10 cellular contexts compared by ENCODE assay signal in the genomic region with DNA sequence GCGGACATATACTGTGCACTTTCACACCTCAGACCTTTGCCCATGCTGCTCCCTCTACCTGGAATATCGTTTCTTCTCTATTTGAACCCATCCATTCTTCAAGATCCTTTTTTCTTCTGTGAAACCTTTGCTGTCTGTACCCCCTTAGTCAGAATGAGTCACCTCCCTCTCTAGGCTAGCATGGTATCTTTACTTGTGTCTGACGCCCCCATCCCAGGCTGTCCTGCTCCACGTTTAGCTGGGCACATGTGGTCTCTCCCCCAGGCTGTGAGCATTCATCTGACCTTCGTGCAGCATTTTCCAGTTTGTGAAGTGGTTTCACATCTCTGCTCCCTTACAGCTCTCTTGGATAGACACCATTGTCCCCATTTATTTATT. TPM values are rescaled to one million over a fixed set of nuclear protein-coding genes. Genes with fewer than 3 reads are reported as not detected.
DNase-seq lines count a peak whose midpoint lies in the region; ATAC-seq and TF ChIP-seq lines count a peak whose summit lies in the region.
"Had no signal": no experiment of that assay in that cellular context is flagged by ENCODE, and none has a peak within 500 bp of the region (broad histone marks: within the 10 kb centered on the region; RNA-seq: fewer than 3 reads in every experiment).

No MANE protein-coding gene starts in this region.

- no peak overlapping the region for H3K27ac ChIP-seq in RWPE2 (ENCODE audit: poor library complexity, severe bottlenecking)

- no peak for TF ChIP-seq CTCF in RWPE2 (IDR thresholded peaks at IDR 0.05; ENCODE audit: poor library complexity, severe bottlenecking)

- peak; percentile 43; the same call in 2 of the 3 replicates for ATAC-seq in RWPE2 (ENCODE audit: low read depth)
- ATAC-seq in sciatic nerve, result peak; percentile 4
- ATAC-seq: activated T-cell treated with anti-CD3 and anti-CD28 coated beads, Interleukin-2, amount 50 U/mL, for 4 hours; T-helper 17 cell had no signal

- intact Hi-C loops in sciatic nerve (cut with DNase I), result no loop called here

- H3K4me1 ChIP-seq in RWPE2 (ENCODE audit: insufficient read depth, poor library complexity, severe bottlenecking), result no peaks in the 10 kb centered on the region

- no peaks in the 10 kb centered on the region for H3K36me3 ChIP-seq in RWPE2 (ENCODE audit: low read depth)

- DNase-seq in EL, result peak; percentile 18
- DNase-seq in RWPE2 (ENCODE audit: low spot score), result no peak
- DNase-seq in glomerular visceral epithelial cell (ENCODE audit: extremely low spot score), result peak; percentile 6
- DNase-seq in sciatic nerve (ENCODE audit: low spot score), result no peak
- no peak for DNase-seq in Ammon's horn (ENCODE audit: low spot score)
- no peak for DNase-seq in NCI-H526 treated with DMSO at 0.1 percent for 48 hours (lab: John Stamatoyannopoulos, UW)
- no peak for DNase-seq in NCI-H1930 (lab: John Stamatoyannopoulos, UW)
- no peak for DNase-seq in activated CD4-positive, alpha-beta T cell treated with anti-CD3 and anti-CD28 coated beads for 1 hour
- DNase-seq: activated T-cell treated with anti-CD3 and anti-CD28 coated beads, Interleukin-2, amount 50 U/mL, for 4 hours; T-helper 17 cell had no signal

- H3K9me3 ChIP-seq in RWPE2 (ENCODE audit: severe bottlenecking), result no peaks in the 10 kb centered on the region

- no peak overlapping the region for H3K4me3 ChIP-seq in RWPE2 (ENCODE audit: severe bottlenecking)

- H3K27me3 ChIP-seq in RWPE2 (ENCODE audit: insufficient read depth, poor library complexity, severe bottlenecking), result peaks cover 6% of the 10 kb centered on the region

RNA-seq across cellular contexts. Expression of a gene that starts 14.3 kb away (rescaled TPM):
- 90.1 TPM for total RNA-seq in sciatic nerve

Comparison
In these comparisons a context has a peak if more than half of its experiments do, and no peak if none do; other contexts are left out.
1. DNase-seq: peak in EL (single experiment) and glomerular visceral epithelial cell (single experiment); none in RWPE2 (single experiment), sciatic nerve (single experiment), Ammon's horn (single experiment), NCI-H526 treated with DMSO at 0.1 percent for 48 hours (single experiment), NCI-H1930 (0 of 2) and activated CD4-positive, alpha-beta T cell treated with anti-CD3 and anti-CD28 coated beads for 1 hour (single experiment).